26 cellular contexts compared by ENCODE assay signal in the genomic region with DNA sequence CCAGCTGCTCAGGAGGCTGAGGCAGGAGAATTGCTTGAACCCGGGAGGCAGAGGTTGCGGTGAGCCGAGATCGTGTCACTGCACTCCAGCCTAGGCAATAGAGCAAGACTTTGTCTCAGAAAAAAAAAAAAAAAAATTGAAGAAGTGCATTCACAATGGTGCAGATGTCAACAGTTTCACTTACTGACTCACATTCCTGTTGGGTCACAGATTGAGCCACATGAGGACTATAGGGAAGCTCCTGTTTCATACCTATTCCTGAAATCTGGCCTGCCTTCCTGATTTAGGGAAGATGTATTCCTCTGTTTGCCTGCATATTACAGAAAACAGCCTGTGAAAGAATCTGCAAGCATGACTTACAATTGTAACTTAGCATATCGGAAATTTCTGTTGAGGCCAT.
"Had no signal": no experiment of that assay in that cellular context is flagged by ENCODE, and none has a peak within 500 bp of the region (broad histone marks: within the 10 kb centered on the region; RNA-seq: fewer than 3 reads in every experiment).

No MANE protein-coding gene starts in this region.

- H3K4me3 Mint-ChIP-seq: activated B cell treated with CpG ODN at 0.5 μM for 24 hours; activated CD4-positive, alpha-beta memory T cell treated with anti-CD3 and anti-CD28 coated beads for 36 hours; activated CD4-positive, alpha-beta T cell treated with anti-CD3 and anti-CD28 coated beads, Interleukin-2, amount 10 ng/mL, durations not matched to agents 24 days and 14 days; activated naive CD4-positive, alpha-beta T cell treated with anti-CD3 and anti-CD28 coated beads for 36 hours; activated naive CD8-positive, alpha-beta T cell; activated T-cell treated with anti-CD3 and anti-CD28 coated beads, Interleukin-2, amount 50 U/mL, for 4 hours; brain; T-helper 1 cell treated with Interleukin-12 subunit alpha and Interleukin-12 subunit beta and Interleukin-4 antibody, amounts not matched to agents 30 μg/mL and 1 μg/mL, for 36 hours had no signal

- ATAC-seq: activated T-cell treated with anti-CD3 and anti-CD28 coated beads, Interleukin-2, amount 50 U/mL, for 4 hours; PC-3 had no signal

- H3K9me3 ChIP-seq: MG63 had no signal

- H3K9me3 Mint-ChIP-seq: activated B cell treated with CpG ODN at 0.5 μM for 24 hours; activated CD4-positive, alpha-beta memory T cell treated with anti-CD3 and anti-CD28 coated beads for 36 hours; activated naive CD4-positive, alpha-beta T cell treated with anti-CD3 and anti-CD28 coated beads for 36 hours; activated T-cell treated with anti-CD3 and anti-CD28 coated beads, Interleukin-2, amount 50 U/mL, for 4 hours; T-helper 1 cell treated with Interleukin-12 subunit alpha and Interleukin-12 subunit beta and Interleukin-4 antibody, amounts not matched to agents 30 μg/mL and 1 μg/mL, for 36 hours had no signal

- H3K27me3 ChIP-seq: cardiac muscle cell, MG63 had no signal

- H3K4me1 Mint-ChIP-seq: activated B cell treated with CpG ODN at 0.5 μM for 24 hours, brain had no signal

- H3K27ac ChIP-seq: cardiac muscle cell, KMS-11 had no signal

- H3K27me3 Mint-ChIP-seq: activated CD4-positive, alpha-beta memory T cell treated with anti-CD3 and anti-CD28 coated beads for 36 hours; activated naive CD8-positive, alpha-beta T cell had no signal

- H3K36me3 ChIP-seq: cardiac muscle cell, MG63 had no signal

- DNase-seq: activated B cell treated with CpG ODN at 0.5 μM for 24 hours; activated CD4-positive, alpha-beta memory T cell treated with anti-CD3 and anti-CD28 coated beads for 36 hours; activated CD4-positive, alpha-beta T cell treated with anti-CD3 and anti-CD28 coated beads for 1 hour; activated CD4-positive, alpha-beta T cell treated with anti-CD3 and anti-CD28 coated beads, Interleukin-2, amount 10 ng/mL, durations not matched to agents 24 days and 14 days; activated CD8-positive, alpha-beta memory T cell treated with anti-CD3 and anti-CD28 coated beads for 24 hours; activated gamma-delta T cell; activated naive CD4-positive, alpha-beta T cell treated with anti-CD3 and anti-CD28 coated beads for 36 hours; activated T-cell treated with anti-CD3 and anti-CD28 coated beads, Interleukin-2, amount 50 U/mL, for 4 hours; amygdala; MG63; NCI-H1092; NCI-H1417; NCI-H1930; NCI-H2107; NCI-H2171 treated with DMSO at 0.1 percent for 48 hours; NCI-H345; NCI-H510A; NCI-H526 treated with DMSO at 0.1 percent for 48 hours; NCI-H82; PC-3; SHP77 had no signal

- H3K36me3 Mint-ChIP-seq: brain had no signal

- H3K4me3 ChIP-seq: cardiac muscle cell, MG63 had no signal

- H3K27ac Mint-ChIP-seq: activated B cell treated with CpG ODN at 0.5 μM for 24 hours; activated CD4-positive, alpha-beta memory T cell treated with anti-CD3 and anti-CD28 coated beads for 36 hours; activated CD4-positive, alpha-beta T cell treated with anti-CD3 and anti-CD28 coated beads, Interleukin-2, amount 10 ng/mL, durations not matched to agents 24 days and 14 days; activated naive CD4-positive, alpha-beta T cell treated with anti-CD3 and anti-CD28 coated beads for 36 hours; activated naive CD8-positive, alpha-beta T cell; brain; T-helper 1 cell treated with Interleukin-12 subunit alpha and Interleukin-12 subunit beta and Interleukin-4 antibody, amounts not matched to agents 30 μg/mL and 1 μg/mL, for 36 hours had no signal
